ENCODE assay signal across 15 cellular contexts in genomic region chr6:166554316-166554715, GRCh38. TPM values are rescaled to one million over a fixed set of nuclear protein-coding genes. Genes with fewer than 3 reads are reported as not detected.
DNase-seq lines count a peak whose midpoint lies in the region; TF ChIP-seq lines count a peak whose summit lies in the region.
"Had no signal": no experiment of that assay in that cellular context is flagged by ENCODE, and none has a peak within 500 bp of the region (broad histone marks: within the 10 kb centered on the region; RNA-seq: fewer than 3 reads in every experiment).

No MANE protein-coding gene starts in this region.

- H3K79me2 ChIP-seq in fibroblast of lung (ENCODE audit: control insufficient read depth, insufficient read depth, low read length) (peaks cover 5% of the 10 kb centered on the region), smooth muscle cell (ENCODE audit: low read depth) (no peaks in the 10 kb centered on the region)

- TF ChIP-seq CTCF in fibroblast of lung (conservative IDR thresholded peaks at IDR 0.05 in 1 of 2, IDR thresholded peaks at IDR 0.05 in 1 of 2; ENCODE audit: low read depth in 1 of 2, low read length in 2 of 2) = no peak
- TF ChIP-seq CTCF in thyroid gland (IDR thresholded peaks at IDR 0.05) = no peak
- TF ChIP-seq CTCF in smooth muscle cell (IDR thresholded peaks at IDR 0.05; ENCODE audit: borderline replicate concordance, insufficient read depth, poor library complexity, severe bottlenecking) = no peak

- no peak for DNase-seq in adipocyte (ENCODE audit: low read depth)
- DNase-seq in fibroblast of lung (ENCODE audit: low read depth in 2 of 2) = no peak
- DNase-seq in mesenteric fat pad (ENCODE audit: low spot score) = peak; percentile 24
- DNase-seq in thyroid gland = no peak
- no peak for DNase-seq in AG08395 (ENCODE audit: low spot score)
- no peak for DNase-seq in smooth muscle cell (lab: John Stamatoyannopoulos, UW; ENCODE audit: unreplicated experiment)
- no peak for DNase-seq in NCI-H2029 (lab: John Stamatoyannopoulos, UW)
- DNase-seq: activated CD8-positive, alpha-beta memory T cell treated with anti-CD3 and anti-CD28 coated beads, Interleukin-2, amount 10 ng/mL, durations not matched to agents 7 days and 5 days; activated naive CD8-positive, alpha-beta T cell treated with anti-CD3 and anti-CD28 coated beads, Interleukin-2, amount 50 U/mL, for 24 hours; NCI-H1436 treated with DMSO at 0.1 percent for 48 hours; NCI-H774; SIG-M5; stimulated activated CD4-positive, alpha-beta T cell treated with anti-CD3 and anti-CD28 coated beads, Interleukin-4, amount 100 ng/mL, for 24 hours; stimulated activated naive CD4-positive, alpha-beta T cell treated with Interleukin-2 at 50 U/mL for 16 hours; WERI-Rb-1 had no signal

- H3K27ac ChIP-seq in fibroblast of lung (ENCODE audit: insufficient read depth, low read length) = peak overlapping the region; percentile 79
- H3K27ac ChIP-seq in thyroid gland = peak overlapping the region; percentile 35 to 95 (median 94)
- H3K27ac ChIP-seq in smooth muscle cell (ENCODE audit: low read depth) = no peak overlapping the region
- H3K27ac ChIP-seq: WERI-Rb-1 had no signal

- H3K9ac ChIP-seq in adipocyte (ENCODE audit: low read length) (no peak overlapping the region), fibroblast of lung (ENCODE audit: insufficient read depth, low read length) (peak overlapping the region; percentile 11), smooth muscle cell (ENCODE audit: low read depth) (no peak overlapping the region)

- H3K4me1 ChIP-seq in adipocyte (ENCODE audit: control insufficient read depth, insufficient read depth, low read length) (peaks cover 20% of the 10 kb centered on the region), fibroblast of lung (ENCODE audit: control insufficient read depth, extremely low read depth, insufficient read depth, low read length) (peaks cover 18% of the 10 kb centered on the region), thyroid gland (peaks cover 31 to 38% of the 10 kb centered on the region in 2 donors), smooth muscle cell (ENCODE audit: low read depth) (peaks cover 16% of the 10 kb centered on the region)

- H3K36me3 ChIP-seq in adipocyte (ENCODE audit: control insufficient read depth, insufficient read depth, low read length, severe bottlenecking) (peaks cover 3% of the 10 kb centered on the region), fibroblast of lung (ENCODE audit: control insufficient read depth, insufficient read depth, low read length) (no peaks in the 10 kb centered on the region), thyroid gland (no peaks in the 10 kb centered on the region), smooth muscle cell (ENCODE audit: low read depth) (no peaks in the 10 kb centered on the region)
- H3K36me3 ChIP-seq: WERI-Rb-1 had no signal

- H3K4me3 ChIP-seq in adipocyte (ENCODE audit: low read length) (peak overlapping the region; percentile 49), fibroblast of lung (replicated peaks in 1 of 4; ENCODE audit: control extremely low read depth in 1 of 4, insufficient read depth in 1 of 4, low read depth in 3 of 4, low read length in 4 of 4) (no peak overlapping the region), thyroid gland (replicated peaks in 1 of 3) (no peak overlapping the region), smooth muscle cell (no peak overlapping the region)

- intact Hi-C loops in thyroid gland (cut with DNase I) = no loop called here

- no peak overlapping the region for H2AFZ ChIP-seq in fibroblast of lung (ENCODE audit: low read length)
- no peak overlapping the region for H2AFZ ChIP-seq in smooth muscle cell (ENCODE audit: low read depth)

- no peaks in the 10 kb centered on the region for H3F3A ChIP-seq in smooth muscle cell (ENCODE audit: low read depth)

- H4K20me1 ChIP-seq in fibroblast of lung (ENCODE audit: control insufficient read depth, extremely low read depth, insufficient read depth, low read length) = no peaks in the 10 kb centered on the region
- H4K20me1 ChIP-seq in smooth muscle cell (ENCODE audit: low read depth) = peaks cover 6% of the 10 kb centered on the region

- peak overlapping the region; percentile 16 for H3K4me2 ChIP-seq in fibroblast of lung (ENCODE audit: extremely low read depth, insufficient read depth, low read length)
- H3K4me2 ChIP-seq in smooth muscle cell = no peak overlapping the region

- H3K9me3 ChIP-seq in adipocyte (ENCODE audit: control insufficient read depth, low read length) (no peaks in the 10 kb centered on the region), fibroblast of lung (ENCODE audit: control insufficient read depth, insufficient read depth, low read depth, low read length) (no peaks in the 10 kb centered on the region), thyroid gland (no peaks in the 10 kb centered on the region), smooth muscle cell (replicated peaks; ENCODE audit: low read depth) (no peaks in the 10 kb centered on the region)

- H3K27me3 ChIP-seq in adipocyte (replicated peaks; ENCODE audit: control insufficient read depth, insufficient read depth, low read length) = no peaks in the 10 kb centered on the region
- H3K27me3 ChIP-seq in fibroblast of lung (ENCODE audit: control insufficient read depth, insufficient read depth, low read length) = no peaks in the 10 kb centered on the region
- H3K27me3 ChIP-seq in thyroid gland = no peaks in the 10 kb centered on the region
- H3K27me3 ChIP-seq in smooth muscle cell (ENCODE audit: low read depth) = no peaks in the 10 kb centered on the region

- WGBS in thyroid gland, 2 donors = 77 to 81% methylated on average over 8 of the region's 8 CpGs
- WGBS in smooth muscle cell (ENCODE audit: low lambda C conversion rate) = 90% methylated on average over 8 of the region's 8 CpGs

- no peak for TF ChIP-seq POLR2A in thyroid gland (IDR thresholded peaks at IDR 0.05)

RNA-seq across cellular contexts. Expression of gene RAMACL, which starts 32.2 kb away (rescaled TPM):
- total RNA-seq in fibroblast of lung = 2.3 and 5.0 TPM in 2 replicates
- polyA plus RNA-seq in fibroblast of lung = 0.20 and 0.22 TPM in 2 replicates
- polyA plus RNA-seq in fibroblast of lung (2012) = 0.21 and 0.28 TPM in 2 replicates
- 0.16 TPM in 1 of 2 replicates, not detected in the other for polyA minus RNA-seq in fibroblast of lung (ENCODE audit: low replicate concordance)
- 3.2 TPM for total RNA-seq in mesenteric fat pad
- 10 to 100 TPM in 1 of 4 donors, 1 to 10 TPM in 3; 3.7 to 13.4 (median 9.0) TPM for total RNA-seq in thyroid gland
- 0.13 and 0.99 TPM in 2 replicates for total RNA-seq in smooth muscle cell
- 0.14 and 0.89 TPM in 2 replicates for polyA plus RNA-seq in smooth muscle cell
